18 cellular contexts compared by ENCODE assay signal in the genomic region with DNA sequence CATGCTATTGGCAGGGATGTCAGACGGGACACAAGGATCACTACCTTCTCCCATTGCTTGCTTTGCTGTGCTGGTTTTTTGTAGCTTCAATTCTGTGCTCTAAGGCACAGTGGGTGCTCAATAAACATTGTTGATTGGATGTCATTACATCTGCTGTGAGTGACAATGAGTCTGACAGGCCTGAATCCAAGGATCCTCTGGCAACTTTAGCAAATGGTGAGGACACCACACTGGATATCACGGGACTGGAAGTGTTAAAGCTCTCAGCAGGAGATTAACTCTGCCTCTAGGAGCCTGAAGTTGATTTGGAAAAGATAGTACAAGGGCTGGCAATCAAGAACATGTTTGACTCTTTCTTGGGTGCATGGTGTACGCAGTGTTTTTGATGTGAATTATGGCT.
"Had no signal": no experiment of that assay in that cellular context is flagged by ENCODE, and none has a peak within 500 bp of the region (broad histone marks: within the 10 kb centered on the region; RNA-seq: fewer than 3 reads in every experiment).

No MANE protein-coding gene starts in this region.

- H3K4me3 Mint-ChIP-seq: activated CD4-positive, alpha-beta memory T cell treated with anti-CD3 and anti-CD28 coated beads for 36 hours; activated CD4-positive, alpha-beta T cell treated with anti-CD3 and anti-CD28 coated beads for 36 hours; activated naive CD4-positive, alpha-beta T cell treated with anti-CD3 and anti-CD28 coated beads, Interleukin-2, amount 50 U/mL, for 24 hours; activated T-cell treated with anti-CD3 and anti-CD28 coated beads, Interleukin-2, amount 50 U/mL, for 4 hours; natural killer cell treated with Interleukin-12 subunit alpha and Interleukin-12 subunit beta and Interleukin-15 and Interleukin-18, amount 100 ng/mL, for 72 hours had no signal

- H3K4me1 Mint-ChIP-seq: activated CD4-positive, alpha-beta T cell treated with anti-CD3 and anti-CD28 coated beads for 36 hours; activated naive CD4-positive, alpha-beta T cell treated with anti-CD3 and anti-CD28 coated beads, Interleukin-2, amount 50 U/mL, for 24 hours had no signal

- H3K36me3 ChIP-seq: adrenal gland, prostate gland, right lobe of liver, transverse colon, WERI-Rb-1 had no signal

- H3K27me3 Mint-ChIP-seq: activated CD4-positive, alpha-beta memory T cell treated with anti-CD3 and anti-CD28 coated beads for 36 hours; activated CD4-positive, alpha-beta T cell treated with anti-CD3 and anti-CD28 coated beads for 36 hours; activated naive CD4-positive, alpha-beta T cell treated with anti-CD3 and anti-CD28 coated beads, Interleukin-2, amount 50 U/mL, for 24 hours; natural killer cell treated with Interleukin-12 subunit alpha and Interleukin-12 subunit beta and Interleukin-15 and Interleukin-18, amount 100 ng/mL, for 72 hours had no signal

- H3K4me2 ChIP-seq: smooth muscle cell had no signal

- DNase-seq: activated CD4-positive, alpha-beta memory T cell treated with anti-CD3 and anti-CD28 coated beads for 36 hours; activated CD4-positive, alpha-beta T cell treated with anti-CD3 and anti-CD28 coated beads for 36 hours; activated effector memory CD4-positive, alpha-beta T cell treated with anti-CD3 and anti-CD28 coated beads, Interleukin-2, amount 50 U/mL, for 16 hours; activated T-cell treated with anti-CD3 and anti-CD28 coated beads, Interleukin-2, amount 50 U/mL, for 4 hours; adrenal gland; dorsolateral prefrontal cortex; left ventricle myocardium superior; mesenchymal stem cell; right lobe of liver; stimulated activated CD4-positive, alpha-beta T cell treated with anti-CD3 and anti-CD28 coated beads, Interleukin-4, amount 100 ng/mL, for 4 hours; stimulated activated CD8-positive, alpha-beta memory T cell treated with anti-CD3 and anti-CD28 coated beads, Interleukin-4, amount 100 ng/mL, for 48 hours; stimulated activated naive CD8-positive, alpha-beta T cell treated with anti-CD3 and anti-CD28 coated beads, Interleukin-15, Interleukin-2, amounts not matched to agents 100 U/mL and 50 U/mL, for 24 hours; transverse colon; WERI-Rb-1 had no signal

- H3K4me3 ChIP-seq: adrenal gland, dorsolateral prefrontal cortex, prostate gland, right lobe of liver, smooth muscle cell, transverse colon had no signal

- H3K9me3 ChIP-seq: adrenal gland, prostate gland, right lobe of liver, transverse colon had no signal

- H3K36me3 Mint-ChIP-seq: activated CD4-positive, alpha-beta memory T cell treated with anti-CD3 and anti-CD28 coated beads for 36 hours; activated naive CD4-positive, alpha-beta T cell treated with anti-CD3 and anti-CD28 coated beads, Interleukin-2, amount 50 U/mL, for 24 hours; natural killer cell treated with Interleukin-12 subunit alpha and Interleukin-12 subunit beta and Interleukin-15 and Interleukin-18, amount 100 ng/mL, for 72 hours had no signal

- H3K4me1 ChIP-seq: adrenal gland, prostate gland, right lobe of liver, transverse colon had no signal

- H3K27ac ChIP-seq: adrenal gland, dorsolateral prefrontal cortex, prostate gland, right lobe of liver, transverse colon, WERI-Rb-1 had no signal

- H3K9me3 Mint-ChIP-seq: activated CD4-positive, alpha-beta memory T cell treated with anti-CD3 and anti-CD28 coated beads for 36 hours; activated naive CD4-positive, alpha-beta T cell treated with anti-CD3 and anti-CD28 coated beads, Interleukin-2, amount 50 U/mL, for 24 hours; activated T-cell treated with anti-CD3 and anti-CD28 coated beads, Interleukin-2, amount 50 U/mL, for 4 hours had no signal

- H3K27ac Mint-ChIP-seq: activated CD4-positive, alpha-beta memory T cell treated with anti-CD3 and anti-CD28 coated beads for 36 hours; activated CD4-positive, alpha-beta T cell treated with anti-CD3 and anti-CD28 coated beads for 36 hours; activated naive CD4-positive, alpha-beta T cell treated with anti-CD3 and anti-CD28 coated beads, Interleukin-2, amount 50 U/mL, for 24 hours; natural killer cell treated with Interleukin-12 subunit alpha and Interleukin-12 subunit beta and Interleukin-15 and Interleukin-18, amount 100 ng/mL, for 72 hours had no signal

- H3K27me3 ChIP-seq: adrenal gland, dorsolateral prefrontal cortex, right lobe of liver, transverse colon had no signal
